In genomic region chr6:126339796-126340750, GRCh38 we compare ENCODE assay signal across 8 cellular contexts. TPM values are rescaled to one million over a fixed set of nuclear protein-coding genes. Genes with fewer than 3 reads are reported as not detected.
DNase-seq lines count a peak whose midpoint lies in the region; ATAC-seq and TF ChIP-seq lines count a peak whose summit lies in the region.

CENPW (plus strand) TSS chr6:126340115; CDS start chr6:126340274, 159 bp downstream.

- no peak within 1 kb of the TSS for H4K91ac ChIP-seq in neuronal stem cell (ENCODE audit: low read depth, low read length, poor library complexity)

- RAD21 ChIA-PET in HCT116 (lab: Charles Lee; ENCODE audit: low non-redundant PET in 1 of 2, low total read pairs in 2 of 2, uncharacterized antibody in 2 of 2, unreplicated experiment in 2 of 2), result no interaction called here

- H3K9me3 ChIP-seq in HCT116 (ENCODE audit: control insufficient read depth in 1 of 2, insufficient read depth in 1 of 2, low read depth in 1 of 2, low read length in 2 of 2) (no peaks in the 10 kb centered on the region), MM.1S (replicated peaks; ENCODE audit: insufficient read depth, low read length) (no peaks in the 10 kb centered on the region), neuronal stem cell (replicated peaks in 1 of 2; ENCODE audit: control insufficient read depth in 2 of 2, insufficient read depth in 1 of 2, low read depth in 1 of 2, low read length in 2 of 2) (no peaks in the 10 kb centered on the region), subcutaneous abdominal adipose tissue (ENCODE audit: control insufficient read depth in 5 of 5, low read length in 5 of 5) (no peaks in the 10 kb centered on the region)

- WGBS in neuronal stem cell (ENCODE audit: extremely low coverage in 2 of 2, insufficient read length in 2 of 2, insufficient replicate concordance in 1 of 2), 2 donors, result no CpG with 5 or more reads among the region's 48 CpGs

- no peaks in the 10 kb centered on the region for H3K27me3 ChIP-seq in HCT116 (ENCODE audit: insufficient read depth, low read length)
- H3K27me3 ChIP-seq in MM.1S (replicated peaks; ENCODE audit: insufficient read depth, low read length), result no peaks in the 10 kb centered on the region
- no peaks in the 10 kb centered on the region for H3K27me3 ChIP-seq in neuronal stem cell (ENCODE audit: control insufficient read depth in 3 of 3, insufficient read depth in 3 of 3, low read depth in 1 of 3, low read length in 3 of 3)
- no peaks in the 10 kb centered on the region for H3K27me3 ChIP-seq in subcutaneous abdominal adipose tissue (ENCODE audit: control insufficient read depth in 5 of 5, insufficient read depth in 4 of 5, low read length in 5 of 5)

- H3K23ac ChIP-seq in neuronal stem cell (ENCODE audit: low read depth, low read length, poor library complexity), result peak within 1 kb of the TSS; percentile 81

- BruUV-seq in HCT116 (replicated peaks; lab: Mats Ljungman, UMichigan), result TSS peak; percentile 81

- H3K4me2 ChIP-seq in HCT116 (ENCODE audit: low read length) (peak within 1 kb of the TSS; percentile 81), MM.1S (ENCODE audit: low read depth, low read length) (peak within 1 kb of the TSS; percentile 78), neuronal stem cell (ENCODE audit: insufficient read depth, low read length, poor library complexity, severe bottlenecking) (peak within 1 kb of the TSS; percentile 51)

- H2AFZ ChIP-seq in HCT116 (ENCODE audit: low read depth, low read length, poor library complexity, severe bottlenecking) (peak within 1 kb of the TSS; percentile 83), MM.1S (ENCODE audit: low read length) (peak within 1 kb of the TSS; percentile 84), neuronal stem cell (ENCODE audit: low read length) (peak within 1 kb of the TSS; percentile 83)

- TF ChIP-seq RAD21 in HCT116 (IDR thresholded peaks at IDR 0.05; ENCODE audit: low read depth), result no peak

- H3K27ac ChIP-seq in HCT116 (ENCODE audit: low read depth, low read length) (peak within 1 kb of the TSS; percentile 42), MM.1S (ENCODE audit: low read length) (peak within 1 kb of the TSS; percentile 56; the same call in 1 of the 2 replicates), neuronal stem cell (replicated peaks; ENCODE audit: low read length) (peak within 1 kb of the TSS; percentile 66), subcutaneous abdominal adipose tissue (ENCODE audit: low read depth, low read length) (no peak within 1 kb of the TSS)

- CTCF ChIA-PET in HCT116 (lab: Charles Lee), result no interaction called here

- peak; percentile 94 for DNase-seq in GM03348 (ENCODE audit: low spot score)
- DNase-seq in HCT116 (ENCODE audit: low read depth, low spot score), result peak; percentile 81
- DNase-seq in MM.1S, result peak; percentile 92
- peak; percentile 17 for DNase-seq in SIG-M5 (lab: John Stamatoyannopoulos, UW)
- peak; percentile 97 for DNase-seq in activated effector memory CD4-positive, alpha-beta T cell treated with anti-CD3 and anti-CD28 coated beads, Interleukin-2, amount 50 U/mL, for 16 hours
- DNase-seq in foreskin melanocyte, result peak; percentile 68
- DNase-seq in neuronal stem cell (ENCODE audit: low spot score), result peak; percentile 81

- peak within 1 kb of the TSS; percentile 84 for H3K18ac ChIP-seq in neuronal stem cell (ENCODE audit: low read length)

- H4K8ac ChIP-seq in neuronal stem cell (ENCODE audit: low read depth, low read length), result no peak within 1 kb of the TSS

- H3K4me1 ChIP-seq in HCT116 (ENCODE audit: control insufficient read depth in 1 of 2, insufficient read depth in 2 of 2, low read length in 2 of 2) (peaks cover 5 to 8% of the 10 kb centered on the region in 2 experiments; a peak in 2 of 4 replicates), MM.1S (ENCODE audit: low read length) (peaks cover 9% of the 10 kb centered on the region), neuronal stem cell (ENCODE audit: control insufficient read depth in 2 of 2, insufficient read depth in 1 of 2, low read depth in 1 of 2, low read length in 2 of 2) (peaks cover 5 to 7% of the 10 kb centered on the region in 2 donors), subcutaneous abdominal adipose tissue (ENCODE audit: control insufficient read depth in 5 of 5, insufficient read depth in 5 of 5, low read length in 5 of 5) (peaks cover 2 to 22% (median 20%) of the 10 kb centered on the region in 5 donors)

- peak within 1 kb of the TSS; percentile 89 to 90 for H3K4me3 ChIP-seq in HCT116 (replicated peaks in 1 of 2; ENCODE audit: low read depth in 1 of 2, low read length in 2 of 2)
- H3K4me3 ChIP-seq in MM.1S (ENCODE audit: low read length), result peak within 1 kb of the TSS; percentile 81
- H3K4me3 ChIP-seq in neuronal stem cell (ENCODE audit: low read length in 2 of 2), result peak within 1 kb of the TSS; percentile 74 to 91
- peak within 1 kb of the TSS; percentile 77 to 100 (median 94) for H3K4me3 ChIP-seq in subcutaneous abdominal adipose tissue (ENCODE audit: low read depth in 1 of 5, low read length in 5 of 5)

- intact Hi-C loops in HCT116 (cut with micrococcal nuclease), result loop anchor here (10.0 kb wide), 1 partner anchor 345 kb away; no protein-coding TSS in a partner anchor

- no peak for TF ChIP-seq CTCF in HCT116 (IDR thresholded peaks at IDR 0.05 in 2 of 3, conservative IDR thresholded peaks at IDR 0.05 in 1 of 3; ENCODE audit: borderline replicate concordance in 1 of 3, insufficient read depth in 1 of 3, low read depth in 2 of 3, low read length in 2 of 3)
- TF ChIP-seq CTCF in MM.1S (IDR thresholded peaks at IDR 0.05; ENCODE audit: low read length), result no peak

- H2AK5ac ChIP-seq in neuronal stem cell (ENCODE audit: low read depth, low read length), result no peak within 1 kb of the TSS

- peaks cover 51% of the 10 kb centered on the region for H3K79me2 ChIP-seq in HCT116 (ENCODE audit: insufficient read depth, low read length)
- peaks cover 48% of the 10 kb centered on the region for H3K79me2 ChIP-seq in MM.1S (ENCODE audit: low read length)

- POLR2A ChIA-PET in HCT116 (lab: Charles Lee), result no interaction called here

- no peak within 1 kb of the TSS for H2BK5ac ChIP-seq in neuronal stem cell (ENCODE audit: low read length)

- H3K9me2 ChIP-seq in HCT116 (ENCODE audit: insufficient read depth) (no peaks in the 10 kb centered on the region), MM.1S (replicated peaks; ENCODE audit: insufficient read depth, low read length) (no peaks in the 10 kb centered on the region)

- H2BK120ac ChIP-seq in neuronal stem cell (ENCODE audit: low read depth, low read length), result no peak within 1 kb of the TSS

- peaks cover 5% of the 10 kb centered on the region; the same call in 1 of the 2 replicates for H3F3A ChIP-seq in MM.1S (ENCODE audit: insufficient read depth, low read length)

- no peak within 1 kb of the TSS for H2BK15ac ChIP-seq in neuronal stem cell (ENCODE audit: low read length)

- H4K20me1 ChIP-seq in HCT116 (ENCODE audit: insufficient read depth) (no peaks in the 10 kb centered on the region), MM.1S (ENCODE audit: insufficient read depth, low read length) (no peaks in the 10 kb centered on the region)

- H3K14ac ChIP-seq in neuronal stem cell (ENCODE audit: low read length), result no peak within 1 kb of the TSS

- TF ChIP-seq POLR2A in HCT116 (IDR thresholded peaks at IDR 0.05; ENCODE audit: borderline replicate concordance, extremely low read depth, insufficient read depth, insufficient read length), result peak; percentile 47

- H3K36me3 ChIP-seq in HCT116 (ENCODE audit: control insufficient read depth in 1 of 2, insufficient read depth in 2 of 2, low read length in 2 of 2) (no peaks in the 10 kb centered on the region), MM.1S (replicated peaks; ENCODE audit: insufficient read depth, low read length) (no peaks in the 10 kb centered on the region), neuronal stem cell (replicated peaks in 1 of 2; ENCODE audit: control insufficient read depth in 2 of 2, insufficient read depth in 2 of 2, low read length in 2 of 2) (no peaks in the 10 kb centered on the region), subcutaneous abdominal adipose tissue (ENCODE audit: control insufficient read depth in 5 of 5, insufficient read depth in 5 of 5, low read length in 5 of 5) (no peaks in the 10 kb centered on the region)

- peak within 1 kb of the TSS; percentile 75 for H3K9ac ChIP-seq in HCT116 (ENCODE audit: low read length)
- peak within 1 kb of the TSS; percentile 63 for H3K9ac ChIP-seq in MM.1S (ENCODE audit: low read length)
- no peak within 1 kb of the TSS for H3K9ac ChIP-seq in neuronal stem cell (ENCODE audit: low read depth, low read length, poor library complexity)
- peak within 1 kb of the TSS; percentile 66 to 93 (median 79) for H3K9ac ChIP-seq in subcutaneous abdominal adipose tissue (ENCODE audit: low read length in 5 of 5)

- no peak within 1 kb of the TSS for H2BK12ac ChIP-seq in neuronal stem cell (ENCODE audit: low read length)

- peak; percentile 93 for ATAC-seq in HCT116

- H3K4ac ChIP-seq in neuronal stem cell (ENCODE audit: low read length), result no peak within 1 kb of the TSS

- H3K79me1 ChIP-seq in neuronal stem cell (ENCODE audit: low read depth, low read length), result no peaks in the 10 kb centered on the region

TF ChIP-seq in HCT116, 20 proteins besides CTCF, POLR2A, EP300 and RAD21 (continues in another document):
- TF ChIP-seq FOSL1 (IDR thresholded peaks at IDR 0.05; ENCODE audit: low read depth) (no peak), YY1 (IDR thresholded peaks at IDR 0.05; ENCODE audit: extremely low read depth, insufficient replicate concordance, low read depth, low read length) (peak; percentile 37), ATF3 (IDR thresholded peaks at IDR 0.05) (no peak), ZNF274 (IDR thresholded peaks at IDR 0.05; ENCODE audit: low read depth, low read length) (no peak), SP1 (IDR thresholded peaks at IDR 0.05; ENCODE audit: low read depth) (peak; percentile 77)

RNA-seq across cellular contexts. Expression of gene CENPW, which starts in this region (rescaled TPM):
- total RNA-seq in HCT116 (2021; ENCODE audit: unreplicated experiment), result 46.9 TPM
- 23.7 and 28.9 TPM in 2 replicates for polyA plus RNA-seq in HCT116 (2012)
- polyA plus RNA-seq in neuronal stem cell (2013, experiment 1 of 2), result 70.8 TPM
- polyA plus RNA-seq in neuronal stem cell (2013, experiment 2 of 2), result 71.5 TPM

Comparison
In these comparisons a context has a peak if more than half of its experiments do, and no peak if none do; other contexts are left out.
1. DNase-seq: peak in every context shown above with its lines; median percentile 97 in activated effector memory CD4-positive, alpha-beta T cell treated with anti-CD3 and anti-CD28 coated beads, Interleukin-2, amount 50 U/mL, for 16 hours; 94 in GM03348; 92 in MM.1S; 81 in HCT116; 81 in neuronal stem cell; 68 in foreskin melanocyte; 17 in SIG-M5.